Comparison of ENCODE assay signal across 1 cellular context in genomic region chr1:26142165-26142564, GRCh38.
A peak's percentile ranks its signal among the peaks of the same experiment; 100 is the strongest.
TF ChIP-seq lines count a peak whose summit lies in the region.

No MANE protein-coding gene starts in this region.

TF ChIP-seq in HepG2, 621 proteins besides CTCF, POLR2A, EP300 and RAD21:
- TF ChIP-seq ZBTB33 (CRISPR knock-in tag; IDR thresholded peaks at IDR 0.05) (peak; percentile 55; the same call in 1 of the 2 replicates), PCBP1 (IDR thresholded peaks at IDR 0.05; ENCODE audit: borderline replicate concordance, low read depth, low read length) (no peak), ZNF382 (CRISPR knock-in tag; IDR thresholded peaks at IDR 0.05; ENCODE audit: borderline replicate concordance) (no peak)
